ENCODE assay signal across 8 cellular contexts in genomic region chr17:68205251-68205807, GRCh38. TPM values are rescaled to one million over a fixed set of nuclear protein-coding genes. Genes with fewer than 3 reads are reported as not detected.
DNase-seq lines count a peak whose midpoint lies in the region; ATAC-seq and TF ChIP-seq lines count a peak whose summit lies in the region.

No MANE protein-coding gene starts in this region.

- TF ChIP-seq CTCF in DND-41 (IDR thresholded peaks at IDR 0.05; ENCODE audit: borderline replicate concordance, extremely low read depth, low read length, poor library complexity, severe bottlenecking) (peak; percentile 93), Panc1 (IDR thresholded peaks at IDR 0.05) (peak; percentile 91), fibroblast of pulmonary artery (IDR thresholded peaks at IDR 0.05; ENCODE audit: low read length, missing control alignments) (peak; percentile 54), nephron progenitor cell (IDR thresholded peaks at IDR 0.05) (peak; percentile 68)

- H3K36me3 Mint-ChIP-seq in nephron progenitor cell (ENCODE audit: low read depth): peaks cover 20% of the 10 kb centered on the region

- H3K27ac Mint-ChIP-seq in nephron progenitor cell: no peak overlapping the region
- peak overlapping the region; percentile 85 to 86 for H3K27ac Mint-ChIP-seq in stimulated activated naive CD8-positive, alpha-beta T cell treated with anti-CD3 and anti-CD28 coated beads, Interleukin-15, amount 100 ng/mL, for 72 hours

- TF ChIP-seq RAD21 in Ishikawa (IDR thresholded peaks at IDR 0.05; ENCODE audit: low read depth): peak; percentile 54; the same call in 1 of the 2 replicates

- H3K9me3 ChIP-seq in DND-41 (ENCODE audit: insufficient read depth, low read length, severe bottlenecking) (no peaks in the 10 kb centered on the region), Panc1 (ENCODE audit: control insufficient read depth, insufficient read depth, low read depth, low read length) (no peaks in the 10 kb centered on the region)

- peaks cover 24% of the 10 kb centered on the region for H3K4me1 Mint-ChIP-seq in nephron progenitor cell
- H3K4me1 Mint-ChIP-seq in stimulated activated naive CD8-positive, alpha-beta T cell treated with anti-CD3 and anti-CD28 coated beads, Interleukin-15, amount 100 ng/mL, for 72 hours: peaks cover 27% of the 10 kb centered on the region

- peak overlapping the region; percentile 82 for H3K27ac ChIP-seq in DND-41 (ENCODE audit: low read length)
- H3K27ac ChIP-seq in Panc1 (ENCODE audit: low read length): no peak overlapping the region

- peaks cover 51% of the 10 kb centered on the region for H3K27me3 Mint-ChIP-seq in nephron progenitor cell (ENCODE audit: low read depth, poor library complexity)
- peaks cover 29% of the 10 kb centered on the region for H3K27me3 Mint-ChIP-seq in stimulated activated naive CD8-positive, alpha-beta T cell treated with anti-CD3 and anti-CD28 coated beads, Interleukin-15, amount 100 ng/mL, for 72 hours

- peak; percentile 85 for ATAC-seq in DND-41 (ENCODE audit: insufficient read depth, low read depth)
- ATAC-seq in GM21619 (IDR thresholded peaks at IDR 0.05; ENCODE audit: unreplicated experiment): peak; percentile 81
- ATAC-seq in Panc1: peak; percentile 94
- peak; percentile 89 for ATAC-seq in stimulated activated naive CD8-positive, alpha-beta T cell treated with anti-CD3 and anti-CD28 coated beads, Interleukin-15, amount 100 ng/mL, for 72 hours

- peak overlapping the region; percentile 58 to 71 for H3K4me3 ChIP-seq in DND-41 (ENCODE audit: low read depth in 1 of 2, low read length in 2 of 2)
- H3K4me3 ChIP-seq in Panc1 (ENCODE audit: low read depth in 2 of 2, low read length in 2 of 2): peak overlapping the region; percentile 58 to 60
- H3K4me3 ChIP-seq in fibroblast of pulmonary artery (replicated peaks; ENCODE audit: low read depth, low read length): peak overlapping the region; percentile 75

- no peaks in the 10 kb centered on the region for H4K20me1 ChIP-seq in DND-41 (ENCODE audit: insufficient read depth, low read length)

- peaks cover 25% of the 10 kb centered on the region for H3K79me2 ChIP-seq in DND-41 (ENCODE audit: insufficient read depth, low read length)

- POLR2A ChIA-PET in Panc1 (lab: Charles Lee): no interaction called here

- H3K36me3 ChIP-seq in DND-41 (ENCODE audit: insufficient read depth, low read length) (peaks cover 17% of the 10 kb centered on the region), Panc1 (ENCODE audit: control insufficient read depth, insufficient read depth, low read length) (no peaks in the 10 kb centered on the region)

- H3K9me3 Mint-ChIP-seq in nephron progenitor cell: no peaks in the 10 kb centered on the region
- no peaks in the 10 kb centered on the region for H3K9me3 Mint-ChIP-seq in stimulated activated naive CD8-positive, alpha-beta T cell treated with anti-CD3 and anti-CD28 coated beads, Interleukin-15, amount 100 ng/mL, for 72 hours

- in situ Hi-C loops in Panc1 (cut with HindIII; ENCODE audit: low pct_unique_long_range_greater_than_20kb, low sequenced_read_pairs): no loop called here

- CTCF ChIA-PET in Panc1 (lab: Charles Lee): interaction anchor here (0.6 to 0.7 kb wide), 2 partner anchors 45 to 79 kb away, joined by 3 read pairs; no protein-coding TSS in a partner anchor

- BruUV-seq in Panc1 (replicated peaks; lab: Mats Ljungman, UMichigan): no TSS peak

- TF ChIP-seq EP300 in Ishikawa (IDR thresholded peaks at IDR 0.05; ENCODE audit: borderline replicate concordance): no peak

- H2AFZ ChIP-seq in DND-41 (ENCODE audit: low read depth, low read length): peak overlapping the region; percentile 76

- peak overlapping the region; percentile 91 for H3K4me3 Mint-ChIP-seq in nephron progenitor cell
- H3K4me3 Mint-ChIP-seq in stimulated activated naive CD8-positive, alpha-beta T cell treated with anti-CD3 and anti-CD28 coated beads, Interleukin-15, amount 100 ng/mL, for 72 hours: peak overlapping the region; percentile 82 to 93

- H3K4me1 ChIP-seq in DND-41 (ENCODE audit: insufficient read depth, low read length) (peaks cover 41% of the 10 kb centered on the region), Panc1 (ENCODE audit: control insufficient read depth, insufficient read depth, low read length) (peaks cover 5% of the 10 kb centered on the region; the same call in 1 of the 2 replicates)

- peak; percentile 93 for DNase-seq in DND-41
- peak; percentile 30 for DNase-seq in Panc1 (ENCODE audit: low read depth, low spot score)
- DNase-seq in activated T-helper 1 cell treated with anti-CD3 and anti-CD28 coated beads, Interleukin-2, amount 50 U/mL, for 16 hours (ENCODE audit: low read depth in 1 of 2, low spot score in 1 of 2): peak; percentile 84 to 89
- DNase-seq in fibroblast of pulmonary artery (ENCODE audit: low read depth): peak; percentile 87
- DNase-seq in nephron progenitor cell: peak; percentile 94
- DNase-seq in stimulated activated naive CD8-positive, alpha-beta T cell treated with anti-CD3 and anti-CD28 coated beads, Interleukin-15, amount 100 ng/mL, for 72 hours: peak; percentile 92 to 93

- H3K4me2 ChIP-seq in DND-41 (ENCODE audit: insufficient read depth, low read length): peak overlapping the region; percentile 72

- H3K27me3 ChIP-seq in DND-41 (ENCODE audit: insufficient read depth, low read length, poor library complexity) (no peaks in the 10 kb centered on the region), Panc1 (ENCODE audit: control insufficient read depth, insufficient read depth, low read length) (no peaks in the 10 kb centered on the region)

- peak overlapping the region; percentile 85 for H3K9ac ChIP-seq in DND-41 (ENCODE audit: low read depth, low read length)

- intact Hi-C loops in Panc1 (cut with micrococcal nuclease; ENCODE audit: unreplicated experiment): no loop called here

TF ChIP-seq in Ishikawa, 13 proteins besides CTCF, POLR2A, EP300 and RAD21:
- TF ChIP-seq EGR1 (IDR thresholded peaks at IDR 0.05) (peak; percentile 78; the same call in 1 of the 2 replicates), YY1 (IDR thresholded peaks at IDR 0.05; ENCODE audit: low read depth) (peak; percentile 72; the same call in 1 of the 2 replicates), FOXM1 (IDR thresholded peaks at IDR 0.05; ENCODE audit: borderline replicate concordance, low read depth) (no peak), ZBTB7A (IDR thresholded peaks at IDR 0.05; ENCODE audit: low read depth) (no peak), CEBPB (IDR thresholded peaks at IDR 0.05) (no peak), TEAD4 (IDR thresholded peaks at IDR 0.05) (peak; percentile 49; the same call in 1 of the 2 replicates), TAF1 (IDR thresholded peaks at IDR 0.05; ENCODE audit: low read depth) (peak; percentile 53; the same call in 1 of the 2 replicates)
- TF ChIP-seq, protein P1, sequence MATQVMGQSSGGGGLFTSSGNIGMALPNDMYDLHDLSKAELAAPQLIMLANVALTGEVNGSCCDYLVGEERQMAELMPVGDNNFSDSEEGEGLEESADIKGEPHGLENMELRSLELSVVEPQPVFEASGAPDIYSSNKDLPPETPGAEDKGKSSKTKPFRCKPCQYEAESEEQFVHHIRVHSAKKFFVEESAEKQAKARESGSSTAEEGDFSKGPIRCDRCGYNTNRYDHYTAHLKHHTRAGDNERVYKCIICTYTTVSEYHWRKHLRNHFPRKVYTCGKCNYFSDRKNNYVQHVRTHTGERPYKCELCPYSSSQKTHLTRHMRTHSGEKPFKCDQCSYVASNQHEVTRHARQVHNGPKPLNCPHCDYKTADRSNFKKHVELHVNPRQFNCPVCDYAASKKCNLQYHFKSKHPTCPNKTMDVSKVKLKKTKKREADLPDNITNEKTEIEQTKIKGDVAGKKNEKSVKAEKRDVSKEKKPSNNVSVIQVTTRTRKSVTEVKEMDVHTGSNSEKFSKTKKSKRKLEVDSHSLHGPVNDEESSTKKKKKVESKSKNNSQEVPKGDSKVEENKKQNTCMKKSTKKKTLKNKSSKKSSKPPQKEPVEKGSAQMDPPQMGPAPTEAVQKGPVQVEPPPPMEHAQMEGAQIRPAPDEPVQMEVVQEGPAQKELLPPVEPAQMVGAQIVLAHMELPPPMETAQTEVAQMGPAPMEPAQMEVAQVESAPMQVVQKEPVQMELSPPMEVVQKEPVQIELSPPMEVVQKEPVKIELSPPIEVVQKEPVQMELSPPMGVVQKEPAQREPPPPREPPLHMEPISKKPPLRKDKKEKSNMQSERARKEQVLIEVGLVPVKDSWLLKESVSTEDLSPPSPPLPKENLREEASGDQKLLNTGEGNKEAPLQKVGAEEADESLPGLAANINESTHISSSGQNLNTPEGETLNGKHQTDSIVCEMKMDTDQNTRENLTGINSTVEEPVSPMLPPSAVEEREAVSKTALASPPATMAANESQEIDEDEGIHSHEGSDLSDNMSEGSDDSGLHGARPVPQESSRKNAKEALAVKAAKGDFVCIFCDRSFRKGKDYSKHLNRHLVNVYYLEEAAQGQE (IDR thresholded peaks at IDR 0.05; ENCODE audit: low read depth): no peak
- TF ChIP-seq, protein P2, sequence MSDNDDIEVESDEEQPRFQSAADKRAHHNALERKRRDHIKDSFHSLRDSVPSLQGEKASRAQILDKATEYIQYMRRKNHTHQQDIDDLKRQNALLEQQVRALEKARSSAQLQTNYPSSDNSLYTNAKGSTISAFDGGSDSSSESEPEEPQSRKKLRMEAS (IDR thresholded peaks at IDR 0.05): peak; percentile 74
- TF ChIP-seq, protein P3, sequence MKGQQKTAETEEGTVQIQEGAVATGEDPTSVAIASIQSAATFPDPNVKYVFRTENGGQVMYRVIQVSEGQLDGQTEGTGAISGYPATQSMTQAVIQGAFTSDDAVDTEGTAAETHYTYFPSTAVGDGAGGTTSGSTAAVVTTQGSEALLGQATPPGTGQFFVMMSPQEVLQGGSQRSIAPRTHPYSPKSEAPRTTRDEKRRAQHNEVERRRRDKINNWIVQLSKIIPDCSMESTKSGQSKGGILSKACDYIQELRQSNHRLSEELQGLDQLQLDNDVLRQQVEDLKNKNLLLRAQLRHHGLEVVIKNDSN (IDR thresholded peaks at IDR 0.05): peak; percentile 94
TF ChIP-seq in Ishikawa: peak in this region for 6.

RNA-seq across cellular contexts. Expression of gene AMZ2, which starts 42.5 kb away (rescaled TPM):
- total RNA-seq in Panc1 (2021; ENCODE audit: unreplicated experiment): 59.6 TPM
- polyA plus RNA-seq in Panc1 (2012; ENCODE audit: insufficient read length): 40.2 TPM

Comparison
In these comparisons a context has a peak if more than half of its experiments do, and no peak if none do; other contexts are left out.
1. DNase-seq: peak in every context shown above with its lines; median percentile 94 in nephron progenitor cell; 93 in DND-41; 92 in stimulated activated naive CD8-positive, alpha-beta T cell treated with anti-CD3 and anti-CD28 coated beads, Interleukin-15, amount 100 ng/mL, for 72 hours; 87 in fibroblast of pulmonary artery; 86 in activated T-helper 1 cell treated with anti-CD3 and anti-CD28 coated beads, Interleukin-2, amount 50 U/mL, for 16 hours; 30 in Panc1.